ENCODE assay signal across 8 cellular contexts in the genomic region with DNA sequence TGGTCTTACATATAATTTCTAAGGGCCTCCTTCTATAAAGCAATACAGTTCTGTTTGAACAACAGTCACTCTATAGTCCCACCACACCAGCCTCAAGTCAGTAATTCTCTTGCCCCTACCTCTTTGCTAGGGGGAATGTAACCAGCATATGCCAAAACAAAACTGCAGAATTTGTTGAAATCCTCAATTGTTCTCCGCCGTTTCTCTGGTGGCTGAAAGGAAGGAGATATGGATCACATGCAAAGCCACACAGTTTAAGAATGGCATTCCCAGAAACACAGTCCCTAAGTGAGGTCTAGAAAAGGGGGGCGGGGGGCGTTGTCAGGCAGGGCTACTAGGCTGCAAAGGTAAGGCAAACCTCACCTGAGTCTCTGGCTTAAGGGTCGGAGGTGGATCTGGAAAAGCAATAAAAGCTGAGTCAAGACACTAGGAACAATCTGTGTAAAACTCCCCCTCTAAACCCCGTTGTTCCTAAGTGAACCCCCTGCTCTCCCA. TPM values are rescaled to one million over a fixed set of nuclear protein-coding genes. Genes with fewer than 3 reads are reported as not detected.
DNase-seq lines count a peak whose midpoint lies in the region; ATAC-seq, FAIRE-seq and TF ChIP-seq lines count a peak whose summit lies in the region.

No MANE protein-coding gene starts in this region.

- H3K36me3 ChIP-seq in bronchial epithelial cell (ENCODE audit: control insufficient read depth, insufficient read depth, low read length) (peaks cover 17% of the 10 kb centered on the region), mucosa of rectum (ENCODE audit: control insufficient read depth in 2 of 2, insufficient read depth in 2 of 2, low read length in 2 of 2) (peaks cover 15 to 26% of the 10 kb centered on the region in 2 donors)

- peaks cover 76% of the 10 kb centered on the region for H3K4me1 Mint-ChIP-seq in stimulated activated naive CD8-positive, alpha-beta T cell treated with anti-CD3 and anti-CD28 coated beads, Interleukin-15, Interleukin-2, amounts not matched to agents 100 ng/mL and 50 ng/mL, for 24 hours (ENCODE audit: low read depth)

- H3K9ac ChIP-seq in mucosa of rectum (ENCODE audit: low read depth in 1 of 2, low read length in 2 of 2) = peak overlapping the region; percentile 26 to 54

- peak overlapping the region; percentile 89 to 97 for H3K27ac ChIP-seq in mucosa of rectum (ENCODE audit: low read depth in 2 of 2, low read length in 2 of 2)

- ATAC-seq in stimulated activated naive CD8-positive, alpha-beta T cell treated with anti-CD3 and anti-CD28 coated beads, Interleukin-15, Interleukin-2, amounts not matched to agents 100 U/mL and 50 U/mL, for 24 hours = no peak

- H3K27ac Mint-ChIP-seq in stimulated activated naive CD8-positive, alpha-beta T cell treated with anti-CD3 and anti-CD28 coated beads, Interleukin-15, Interleukin-2, amounts not matched to agents 100 ng/mL and 50 ng/mL, for 24 hours = peak overlapping the region; percentile 84

- H3K27me3 ChIP-seq in bronchial epithelial cell (ENCODE audit: control insufficient read depth, insufficient read depth, low read length) = no peaks in the 10 kb centered on the region
- H3K27me3 ChIP-seq in mucosa of rectum (ENCODE audit: control insufficient read depth in 2 of 2, insufficient read depth in 2 of 2, low read length in 2 of 2) = no peaks in the 10 kb centered on the region

- peak overlapping the region; percentile 94 for H3K4me3 Mint-ChIP-seq in stimulated activated naive CD8-positive, alpha-beta T cell treated with anti-CD3 and anti-CD28 coated beads, Interleukin-15, Interleukin-2, amounts not matched to agents 100 ng/mL and 50 ng/mL, for 24 hours

- no peak for DNase-seq in stimulated activated naive CD8-positive, alpha-beta T cell treated with anti-CD3 and anti-CD28 coated beads, Interleukin-15, Interleukin-2, amounts not matched to agents 100 U/mL and 50 U/mL, for 24 hours
- DNase-seq in bronchial epithelial cell (ENCODE audit: low read depth) = no peak
- DNase-seq in NCI-H2107 (lab: John Stamatoyannopoulos, UW) = no peak
- DNase-seq in iPS-NIHi11 (ENCODE audit: low spot score) = no peak
- no peak for DNase-seq in activated effector memory CD4-positive, alpha-beta T cell treated with anti-CD3 and anti-CD28 coated beads, Interleukin-2, amount 50 U/mL, for 16 hours
- no peak for DNase-seq in NCI-H2081 treated with DMSO at 0.1 percent for 48 hours (lab: John Stamatoyannopoulos, UW)

- TF ChIP-seq CTCF in bronchial epithelial cell (IDR thresholded peaks at IDR 0.05; ENCODE audit: insufficient read depth, low read length, severe bottlenecking) = no peak

- H3K36me3 Mint-ChIP-seq in stimulated activated naive CD8-positive, alpha-beta T cell treated with anti-CD3 and anti-CD28 coated beads, Interleukin-15, Interleukin-2, amounts not matched to agents 100 ng/mL and 50 ng/mL, for 24 hours (ENCODE audit: low read depth) = peaks cover 45% of the 10 kb centered on the region

- no peak for FAIRE-seq in bronchial epithelial cell (lab: Jason Lieb, UNC)

- peaks cover 44 to 55% of the 10 kb centered on the region in 2 donors for H3K4me1 ChIP-seq in mucosa of rectum (ENCODE audit: control insufficient read depth in 2 of 2, insufficient read depth in 2 of 2, low read length in 2 of 2)

- peak overlapping the region; percentile 74 for H3K4me3 ChIP-seq in bronchial epithelial cell (ENCODE audit: low read depth, low read length)
- peak overlapping the region; percentile 64 to 87 for H3K4me3 ChIP-seq in mucosa of rectum (ENCODE audit: low read length in 2 of 2)

- no peaks in the 10 kb centered on the region for H3K9me3 Mint-ChIP-seq in stimulated activated naive CD8-positive, alpha-beta T cell treated with anti-CD3 and anti-CD28 coated beads, Interleukin-15, Interleukin-2, amounts not matched to agents 100 ng/mL and 50 ng/mL, for 24 hours

- H3K27me3 Mint-ChIP-seq in stimulated activated naive CD8-positive, alpha-beta T cell treated with anti-CD3 and anti-CD28 coated beads, Interleukin-15, Interleukin-2, amounts not matched to agents 100 ng/mL and 50 ng/mL, for 24 hours = no peaks in the 10 kb centered on the region

- H3K9me3 ChIP-seq in mucosa of rectum (ENCODE audit: control insufficient read depth in 2 of 2, low read length in 2 of 2) = no peaks in the 10 kb centered on the region

RNA-seq across cellular contexts. Expression of a gene that starts 1.9 kb away (rescaled TPM):
- 27.4 and 34.9 TPM in 2 replicates for total RNA-seq in bronchial epithelial cell

RNA-seq across cellular contexts. Expression of a gene that starts 3.0 kb away (rescaled TPM):
- total RNA-seq in bronchial epithelial cell = 52.1 and 55.3 TPM in 2 replicates

RNA-seq across cellular contexts. Expression of a gene that starts 4.9 kb away (rescaled TPM):
- 50.8 and 64.3 TPM in 2 replicates for total RNA-seq in bronchial epithelial cell

RNA-seq across cellular contexts. Expression of a gene that starts 14.2 kb away (rescaled TPM):
- 17.6 and 25.3 TPM in 2 replicates for total RNA-seq in bronchial epithelial cell

RNA-seq across cellular contexts. Expression of a gene that starts 14.7 kb away (rescaled TPM):
- 16.5 and 20.0 TPM in 2 replicates for total RNA-seq in bronchial epithelial cell
